21 cellular contexts compared by ENCODE assay signal in the genomic region with DNA sequence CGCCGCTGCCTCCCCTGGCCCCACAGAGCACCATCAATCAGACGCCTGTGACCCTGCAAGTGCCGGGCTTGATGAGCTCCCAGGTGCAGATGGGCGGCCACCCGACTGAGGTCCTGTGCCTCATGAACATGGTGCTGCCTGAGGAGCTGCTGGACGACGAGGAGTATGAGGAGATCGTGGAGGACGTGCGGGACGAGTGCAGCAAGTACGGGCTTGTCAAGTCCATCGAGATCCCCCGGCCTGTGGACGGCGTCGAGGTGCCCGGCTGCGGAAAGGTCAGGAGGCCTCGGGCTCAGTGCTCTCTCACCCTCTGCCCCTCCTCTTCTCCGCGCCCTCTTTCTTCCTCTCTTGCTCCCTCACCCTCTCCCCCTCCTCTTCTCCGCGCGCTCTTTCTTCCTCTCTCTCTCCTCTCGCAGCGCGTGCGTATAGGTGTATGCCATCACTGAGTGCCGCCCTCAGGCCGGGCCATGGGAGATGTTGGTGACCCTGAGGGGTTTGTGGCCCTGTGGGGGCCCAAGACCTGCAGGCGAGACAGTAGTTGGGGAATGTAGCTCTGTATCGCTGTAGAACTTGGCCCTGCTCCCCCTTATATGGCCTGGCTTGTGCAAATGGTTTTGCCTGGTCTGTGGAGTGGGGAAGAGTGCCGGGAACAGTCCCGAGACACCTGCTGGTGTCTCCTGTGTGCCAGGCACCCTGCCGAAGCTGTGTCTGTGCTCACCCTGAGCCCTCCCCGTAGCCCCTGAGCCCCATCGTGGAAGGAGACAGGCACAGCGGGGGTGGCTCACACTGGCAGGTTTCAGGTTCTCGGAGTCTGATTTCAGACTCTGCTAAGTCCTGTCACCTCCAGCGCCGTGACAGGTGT. TPM values are rescaled to one million over a fixed set of nuclear protein-coding genes. Genes with fewer than 3 reads are reported as not detected.
DNase-seq lines count a peak whose midpoint lies in the region; ATAC-seq and TF ChIP-seq lines count a peak whose summit lies in the region.
"Had no signal": no experiment of that assay in that cellular context is flagged by ENCODE, and none has a peak within 500 bp of the region (broad histone marks: within the 10 kb centered on the region; RNA-seq: fewer than 3 reads in every experiment).

No MANE protein-coding gene starts in this region.

- intact Hi-C loops in Panc1 (cut with micrococcal nuclease; ENCODE audit: unreplicated experiment): no loop called here

- CTCF ChIA-PET in Panc1 (lab: Charles Lee): no interaction called here

- no peak overlapping the region for H2AFZ ChIP-seq in DND-41 (ENCODE audit: low read depth, low read length)

- H3K27me3 Mint-ChIP-seq in nephron progenitor cell (ENCODE audit: low read depth, poor library complexity): peaks cover 3% of the 10 kb centered on the region
- H3K27me3 Mint-ChIP-seq: CD4-positive, alpha-beta T cell had no signal

- peaks cover 42% of the 10 kb centered on the region for H3K36me3 Mint-ChIP-seq in nephron progenitor cell (ENCODE audit: low read depth)

- POLR2A ChIA-PET in Panc1 (lab: Charles Lee): interaction anchor here (1.1 to 1.8 kb wide), 2 partner anchors 13 to 15 kb away, joined by 3 to 5 read pairs; a partner anchor contains a TSS

- H3K9me3 Mint-ChIP-seq in nephron progenitor cell: no peaks in the 10 kb centered on the region
- H3K9me3 Mint-ChIP-seq: CD4-positive, alpha-beta T cell had no signal

- H3K36me3 ChIP-seq in DND-41 (ENCODE audit: insufficient read depth, low read length) (peaks cover 84% of the 10 kb centered on the region), Panc1 (ENCODE audit: control insufficient read depth, insufficient read depth, low read length) (peaks cover 20% of the 10 kb centered on the region)

- peak overlapping the region; percentile 81 for H3K27ac Mint-ChIP-seq in nephron progenitor cell

- 0 out of 2 replicates have a peak overlapping the region, but pooled peaks have one; percentile 29 for H3K4me2 ChIP-seq in DND-41 (ENCODE audit: insufficient read depth, low read length)

- peaks cover 90% of the 10 kb centered on the region for H3K79me2 ChIP-seq in DND-41 (ENCODE audit: insufficient read depth, low read length)

- H3K27me3 ChIP-seq in DND-41 (ENCODE audit: insufficient read depth, low read length, poor library complexity): no peaks in the 10 kb centered on the region
- no peaks in the 10 kb centered on the region for H3K27me3 ChIP-seq in Panc1 (ENCODE audit: control insufficient read depth, insufficient read depth, low read length)
- H3K27me3 ChIP-seq: brain microvascular endothelial cell had no signal

- no TSS peak for BruUV-seq in Panc1 (replicated peaks; lab: Mats Ljungman, UMichigan)

- TF ChIP-seq CTCF in DND-41 (IDR thresholded peaks at IDR 0.05; ENCODE audit: borderline replicate concordance, extremely low read depth, low read length, poor library complexity, severe bottlenecking) (no peak), Panc1 (IDR thresholded peaks at IDR 0.05) (no peak), nephron progenitor cell (IDR thresholded peaks at IDR 0.05) (no peak)

- H3K4me3 Mint-ChIP-seq in nephron progenitor cell: no peak overlapping the region

- peaks cover 86% of the 10 kb centered on the region for H4K20me1 ChIP-seq in DND-41 (ENCODE audit: insufficient read depth, low read length)

- peaks cover 35% of the 10 kb centered on the region for H3K4me1 ChIP-seq in DND-41 (ENCODE audit: insufficient read depth, low read length)
- peaks cover 78% of the 10 kb centered on the region for H3K4me1 ChIP-seq in Panc1 (ENCODE audit: control insufficient read depth, insufficient read depth, low read length)
- H3K4me1 ChIP-seq: prostate gland had no signal

- no peak for ATAC-seq in DND-41 (ENCODE audit: insufficient read depth, low read depth)
- peak; percentile 4 for ATAC-seq in Panc1

- no peaks in the 10 kb centered on the region for H3K9me3 ChIP-seq in DND-41 (ENCODE audit: insufficient read depth, low read length, severe bottlenecking)
- no peaks in the 10 kb centered on the region for H3K9me3 ChIP-seq in Panc1 (ENCODE audit: control insufficient read depth, insufficient read depth, low read depth, low read length)
- H3K9me3 ChIP-seq: prostate gland, thoracic aorta had no signal

- in situ Hi-C loops in Panc1 (cut with HindIII; ENCODE audit: low pct_unique_long_range_greater_than_20kb, low sequenced_read_pairs): no loop called here

- H3K27ac ChIP-seq in DND-41 (ENCODE audit: low read length): no peak overlapping the region
- H3K27ac ChIP-seq in Panc1 (ENCODE audit: low read length): peak overlapping the region; percentile 96
- H3K27ac ChIP-seq: brain microvascular endothelial cell, prostate gland, SK-N-MC, thoracic aorta, VCaP had no signal

- H3K9ac ChIP-seq in DND-41 (ENCODE audit: low read depth, low read length): no peak overlapping the region

- DNase-seq in DND-41 (no peak), Panc1 (ENCODE audit: low read depth, low spot score) (no peak), nephron progenitor cell (no peak), superior temporal gyrus (ENCODE audit: extremely low spot score) (no peak), SIG-M5 (lab: John Stamatoyannopoulos, UW) (no peak)
- no peak for DNase-seq in activated effector memory CD4-positive, alpha-beta T cell treated with anti-CD3 and anti-CD28 coated beads, Interleukin-2, amount 50 U/mL, for 16 hours
- DNase-seq: activated CD4-positive, alpha-beta T cell treated with anti-CD3 and anti-CD28 coated beads, Interleukin-2, amount 50 U/mL, for 4 hours; activated gamma-delta T cell treated with Interleukin-2 at 50 U/mL for 16 hours; brain microvascular endothelial cell; cortex of kidney; GF-D8; KG1; kidney glomerular epithelial cell; NCI-H1436; NCI-H510A treated with DMSO at 0.1 percent for 48 hours had no signal

- H3K4me3 ChIP-seq in DND-41 (ENCODE audit: low read depth in 1 of 2, low read length in 2 of 2): no peak overlapping the region
- H3K4me3 ChIP-seq in Panc1 (ENCODE audit: low read depth in 2 of 2, low read length in 2 of 2): no peak overlapping the region
- H3K4me3 ChIP-seq: lung, prostate gland, SK-N-MC, thoracic aorta had no signal

- H3K4me1 Mint-ChIP-seq in nephron progenitor cell: peaks cover 35% of the 10 kb centered on the region

RNA-seq across cellular contexts. Expression of a gene that starts 5.4 kb away (rescaled TPM):
- 361 TPM for total RNA-seq in Panc1 (2021; ENCODE audit: unreplicated experiment)
- polyA plus RNA-seq in Panc1 (2012; ENCODE audit: insufficient read length): 697 TPM

RNA-seq across cellular contexts. Expression of a gene that starts 14.8 kb away (rescaled TPM):
- 545 TPM for total RNA-seq in Panc1 (2021; ENCODE audit: unreplicated experiment)
- polyA plus RNA-seq in Panc1 (2012; ENCODE audit: insufficient read length): 761 TPM

RNA-seq across cellular contexts. Expression of a gene that starts 21.6 kb away (rescaled TPM):
- 47.8 TPM for total RNA-seq in Panc1 (2021; ENCODE audit: unreplicated experiment)
- polyA plus RNA-seq in Panc1 (2012; ENCODE audit: insufficient read length): 101 TPM

RNA-seq across cellular contexts. Expression of a gene that starts 26.2 kb away (rescaled TPM):
- total RNA-seq in Panc1 (2021; ENCODE audit: unreplicated experiment): 39.0 TPM
- polyA plus RNA-seq in Panc1 (2012; ENCODE audit: insufficient read length): 42.2 TPM

RNA-seq across cellular contexts. Expression of a gene that starts 28.8 kb away (rescaled TPM):
- 58.0 TPM for total RNA-seq in Panc1 (2021; ENCODE audit: unreplicated experiment)
- 91.5 TPM for polyA plus RNA-seq in Panc1 (2012; ENCODE audit: insufficient read length)
